Comparison of ENCODE assay signal across 24 cellular contexts in the genomic region with DNA sequence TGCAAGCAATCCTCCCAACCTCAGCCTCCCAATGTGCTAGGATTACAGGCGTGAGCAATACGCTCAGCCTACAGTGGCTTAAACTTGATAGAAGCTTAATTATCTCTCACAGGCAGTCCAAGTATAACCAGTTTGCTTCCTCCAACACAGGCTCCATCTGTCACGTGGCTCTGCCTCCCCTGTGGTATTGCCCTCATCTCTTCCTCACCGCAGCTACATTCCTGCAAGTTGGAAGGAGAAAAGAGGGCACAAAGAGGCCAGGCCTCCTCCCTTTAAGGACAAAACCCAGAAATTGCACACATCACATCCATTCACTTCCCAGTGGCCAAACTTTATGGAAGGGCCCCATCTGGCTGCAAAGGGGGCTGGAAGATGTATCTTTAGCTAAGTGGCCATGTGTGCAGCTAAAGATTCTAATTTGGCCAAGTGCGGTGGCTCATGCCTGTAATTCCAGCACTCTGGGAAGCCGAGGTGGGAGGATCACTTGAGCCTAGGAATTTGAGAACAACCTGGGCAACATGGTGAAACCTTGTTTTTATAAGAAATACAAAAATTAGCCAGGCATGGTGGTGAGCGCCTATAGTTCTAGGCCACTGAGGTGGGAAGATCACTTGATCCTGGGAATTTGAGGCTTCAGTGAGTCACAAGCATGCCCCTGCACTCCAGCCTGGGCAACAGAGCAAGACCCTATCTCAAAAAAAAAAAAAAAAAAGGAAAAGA. TPM values are rescaled to one million over a fixed set of nuclear protein-coding genes. Genes with fewer than 3 reads are reported as not detected.
A peak's percentile ranks its signal among the peaks of the same experiment; 100 is the strongest.
DNase-seq lines count a peak whose midpoint lies in the region; FAIRE-seq and TF ChIP-seq lines count a peak whose summit lies in the region.
"Had no signal": no experiment of that assay in that cellular context is flagged by ENCODE, and none has a peak within 500 bp of the region (broad histone marks: within the 10 kb centered on the region; RNA-seq: fewer than 3 reads in every experiment).

No MANE protein-coding gene starts in this region.

- H2AFZ ChIP-seq in mammary epithelial cell (ENCODE audit: low read depth, low read length) = no peak overlapping the region

- H3K4me2 ChIP-seq in mammary epithelial cell (ENCODE audit: insufficient read depth, low read depth, low read length) = no peak overlapping the region
- H3K4me2 ChIP-seq: A549 had no signal

- H4K20me1 ChIP-seq in mammary epithelial cell (ENCODE audit: insufficient read depth, low read length) = no peaks in the 10 kb centered on the region

- H3K9ac ChIP-seq in mammary epithelial cell (ENCODE audit: insufficient read depth, low read length) = no peak overlapping the region

- WGBS in mammary epithelial cell (ENCODE audit: low coverage, missing lambda C conversion rate) = 79% methylated on average over 7 of the region's 7 CpGs

- H3K9me3 ChIP-seq in mammary epithelial cell (replicated peaks; ENCODE audit: insufficient read depth, low read length) = no peaks in the 10 kb centered on the region
- H3K9me3 ChIP-seq: gastrocnemius medialis, tibial artery had no signal

- in situ Hi-C loops in mammary epithelial cell (cut with MboI; ENCODE audit: low sequenced_read_pairs in 2 of 2) = no loop called here

- CTCF ChIA-PET in mammary epithelial cell (lab: Charles Lee; ENCODE audit: low non-redundant PET) (no interaction called here), MCF 10A (lab: Yijun Ruan, JAX) (interaction anchor here (0.6 to 0.7 kb wide), 3 partner anchors 178 to 486 kb away, joined by 3 read pairs; no protein-coding TSS in a partner anchor)

- H3K27me3 ChIP-seq in mammary epithelial cell (ENCODE audit: insufficient read depth, low read length) = peaks cover 1% of the 10 kb centered on the region

- H3K4me1 Mint-ChIP-seq in MCF 10A (ENCODE audit: insufficient read depth, unreplicated experiment) (peaks cover 14% of the 10 kb centered on the region), glutamatergic neuron (ENCODE audit: low read depth, unreplicated experiment) (peaks cover 11% of the 10 kb centered on the region), type B pancreatic cell (ENCODE audit: unreplicated experiment) (peaks cover 16% of the 10 kb centered on the region)

- no peaks in the 10 kb centered on the region for H3K36me3 ChIP-seq in mammary epithelial cell (ENCODE audit: insufficient read depth, low read length)
- H3K36me3 ChIP-seq: gastrocnemius medialis, spleen, tibial artery had no signal

- dilution Hi-C loops in mammary epithelial cell (cut with HindIII; ENCODE audit: low sequenced_read_pairs) = no loop called here

- H3K36me3 Mint-ChIP-seq in MCF 10A (ENCODE audit: insufficient read depth, unreplicated experiment) (peaks cover 12% of the 10 kb centered on the region), glutamatergic neuron (ENCODE audit: unreplicated experiment) (no peaks in the 10 kb centered on the region), type B pancreatic cell (peaks cover 4% of the 10 kb centered on the region)

- FAIRE-seq in GM12891 (lab: Jason Lieb, UNC) = no peak

- TF ChIP-seq POLR2A in GM12891 (IDR thresholded peaks at IDR 0.05; ENCODE audit: low read depth, low read length) = no peak

- H3K79me2 ChIP-seq in mammary epithelial cell (ENCODE audit: insufficient read depth, low read length) = peaks cover 18% of the 10 kb centered on the region

- BruUV-seq in mammary epithelial cell (replicated peaks; lab: Mats Ljungman, UMichigan) (no TSS peak), MCF 10A (replicated peaks; lab: Mats Ljungman, UMichigan) (no TSS peak)

- intact Hi-C loops in mammary epithelial cell (cut with micrococcal nuclease) = no loop called here
- intact Hi-C loops in MCF 10A (cut with micrococcal nuclease) = no loop called here

- POLR2A ChIA-PET in MCF 10A (lab: Yijun Ruan, JAX) = no interaction called here

- H3K27ac ChIP-seq in mammary epithelial cell (ENCODE audit: insufficient read depth, low read depth, low read length) = no peak overlapping the region
- H3K27ac ChIP-seq: A549, C4-2B, gastrocnemius medialis, spleen, tibial artery had no signal

- peaks cover 22% of the 10 kb centered on the region for H3K4me1 ChIP-seq in mammary epithelial cell (ENCODE audit: insufficient read depth, low read length)

- H3K4me3 ChIP-seq in mammary epithelial cell (replicated peaks in 1 of 3; ENCODE audit: insufficient read depth in 1 of 3, low read depth in 2 of 3, low read length in 3 of 3) = no peak overlapping the region
- H3K4me3 ChIP-seq: A549, gastrocnemius medialis, spleen, tibial artery had no signal

- no peak overlapping the region for H3K27ac Mint-ChIP-seq in MCF 10A (ENCODE audit: low read depth, unreplicated experiment)
- peak overlapping the region; percentile 33 for H3K27ac Mint-ChIP-seq in glutamatergic neuron (ENCODE audit: unreplicated experiment)
- no peak overlapping the region for H3K27ac Mint-ChIP-seq in type B pancreatic cell

- DNase-seq in mammary epithelial cell = peak; percentile 24
- DNase-seq in MCF 10A (ENCODE audit: unreplicated experiment) = no peak
- DNase-seq in RPMI7951 (ENCODE audit: low read depth) = peak; percentile 65
- no peak for DNase-seq in glutamatergic neuron
- DNase-seq in type B pancreatic cell (ENCODE audit: extremely low spot score, unreplicated experiment) = no peak
- no peak for DNase-seq in activated CD4-positive, CD25-positive, alpha-beta regulatory T cell treated with anti-CD3 and anti-CD28 coated beads, Interleukin-2, amount 50 U/mL, for 72 hours
- no peak for DNase-seq in GM12891 (ENCODE audit: insufficient read length, low spot score)
- no peak for DNase-seq in 8988T
- DNase-seq: activated CD4-positive, alpha-beta T cell treated with anti-CD3 and anti-CD28 coated beads for 4 hours; activated CD8-positive, alpha-beta memory T cell treated with anti-CD3 and anti-CD28 coated beads, Interleukin-2, amount 50 U/mL, for 48 hours; activated gamma-delta T cell treated with Interleukin-2 at 50 U/mL for 16 hours; DMS79; gastrocnemius medialis; HCEC 1CT; Kasumi-1; left ventricle myocardium superior; NCI-H146; NCI-H446; posterior cingulate gyrus; SIG-M5; spleen; tibial artery had no signal

- TF ChIP-seq CTCF in mammary epithelial cell (conservative IDR thresholded peaks at IDR 0.05 in 1 of 2, IDR thresholded peaks at IDR 0.05 in 1 of 2; ENCODE audit: extremely low read depth in 1 of 2, insufficient read depth in 1 of 2, low read depth in 1 of 2, low read length in 2 of 2) (no peak), MCF 10A (IDR thresholded peaks at IDR 0.05; ENCODE audit: unreplicated experiment) (no peak), glutamatergic neuron (IDR thresholded peaks at IDR 0.05; ENCODE audit: partially characterized antibody, unreplicated experiment) (no peak), type B pancreatic cell (conservative IDR thresholded peaks at IDR 0.05) (no peak)

- H3K27me3 Mint-ChIP-seq in MCF 10A (ENCODE audit: insufficient read depth, unreplicated experiment) = peaks cover 5% of the 10 kb centered on the region
- H3K27me3 Mint-ChIP-seq in glutamatergic neuron (ENCODE audit: unreplicated experiment) = peaks cover 8% of the 10 kb centered on the region
- H3K27me3 Mint-ChIP-seq in type B pancreatic cell = peaks cover 26% of the 10 kb centered on the region

- H3K4me3 Mint-ChIP-seq in MCF 10A (ENCODE audit: unreplicated experiment) = no peak overlapping the region
- no peak overlapping the region for H3K4me3 Mint-ChIP-seq in glutamatergic neuron (ENCODE audit: unreplicated experiment)
- peak overlapping the region; percentile 57 for H3K4me3 Mint-ChIP-seq in type B pancreatic cell

- H3K9me3 Mint-ChIP-seq in MCF 10A (ENCODE audit: unreplicated experiment) (peaks cover 7% of the 10 kb centered on the region), glutamatergic neuron (ENCODE audit: unreplicated experiment) (peaks cover 6% of the 10 kb centered on the region), type B pancreatic cell (no peaks in the 10 kb centered on the region)

TF ChIP-seq in GM12891, 5 proteins besides CTCF, POLR2A, EP300 and RAD21 (continues in another document):
- no peak for TF ChIP-seq PAX5 (IDR thresholded peaks at IDR 0.05; ENCODE audit: insufficient read depth, low read length, severe bottlenecking)
- no peak for TF ChIP-seq POU2F2 (IDR thresholded peaks at IDR 0.05; ENCODE audit: low read depth, low read length)

RNA-seq across cellular contexts. Expression of a gene that starts 3.1 kb away (rescaled TPM):
- total RNA-seq in mammary epithelial cell = 10 to 100 TPM; 10.8 to 14.5 TPM
- 15.3 TPM for polyA plus RNA-seq in mammary epithelial cell
- 5.6 TPM for polyA minus RNA-seq in mammary epithelial cell
- 14.4 and 15.0 TPM in 2 replicates for total RNA-seq in MCF 10A (2022)
- total RNA-seq in RPMI7951 (2014; rRNA removed; shearing (Covaris generic)) = 25.8 and 34.0 TPM in 2 replicates
- 17.7 TPM for total RNA-seq in glutamatergic neuron (ENCODE audit: unreplicated experiment)
- total RNA-seq in type B pancreatic cell (ENCODE audit: low replicate concordance) = 16.1 and 17.3 TPM in 2 replicates
- 16.2 TPM for polyA plus RNA-seq in GM12891 (2012; ENCODE audit: low read depth, missing spikeins)

RNA-seq across cellular contexts. Expression of a gene that starts 16.7 kb away (rescaled TPM):
- total RNA-seq in mammary epithelial cell = 10 to 100 TPM in 1 of 2 donors, under 1 TPM in 1; 0.78 to 10.0 TPM
- polyA plus RNA-seq in mammary epithelial cell = 0.46 TPM
- polyA minus RNA-seq in mammary epithelial cell = not detected
- total RNA-seq in MCF 10A (2022) = 0.14 and 0.91 TPM in 2 replicates
- not detected in 2 replicates for total RNA-seq in RPMI7951 (2014; rRNA removed; shearing (Covaris generic))
- total RNA-seq in glutamatergic neuron (ENCODE audit: unreplicated experiment) = 2.0 TPM
- 8.7 and 14.5 TPM in 2 replicates for total RNA-seq in type B pancreatic cell (ENCODE audit: low replicate concordance)
- polyA plus RNA-seq in GM12891 (2012; ENCODE audit: low read depth, missing spikeins) = 0.80 TPM

RNA-seq across cellular contexts. Expression of a gene that starts 22.1 kb away (rescaled TPM):
- total RNA-seq in mammary epithelial cell (10 to 100 TPM; 16.2 to 31.4 TPM), MCF 10A (2022) (16.5 and 20.9 TPM in 2 replicates), glutamatergic neuron (ENCODE audit: unreplicated experiment) (29.5 TPM), type B pancreatic cell (ENCODE audit: low replicate concordance) (17.8 and 24.8 TPM in 2 replicates)
- polyA plus RNA-seq in mammary epithelial cell = 31.9 TPM
- 26.6 TPM for polyA minus RNA-seq in mammary epithelial cell
- 34.1 and 39.8 TPM in 2 replicates for total RNA-seq in RPMI7951 (2014; rRNA removed; shearing (Covaris generic))
- polyA plus RNA-seq in GM12891 (2012; ENCODE audit: low read depth, missing spikeins) = 32.2 TPM

RNA-seq across cellular contexts. Expression of a gene that starts 40.8 kb away (rescaled TPM):
- total RNA-seq in mammary epithelial cell (1 to 10 TPM; 3.9 to 5.7 TPM), MCF 10A (2022) (1.2 and 2.3 TPM in 2 replicates), glutamatergic neuron (ENCODE audit: unreplicated experiment) (146 TPM), type B pancreatic cell (ENCODE audit: low replicate concordance) (5.6 and 51.1 TPM in 2 replicates)
- polyA plus RNA-seq in mammary epithelial cell = 0.17 TPM
- not detected for polyA minus RNA-seq in mammary epithelial cell
- 1.7 and 2.0 TPM in 2 replicates for total RNA-seq in RPMI7951 (2014; rRNA removed; shearing (Covaris generic))
- polyA plus RNA-seq in GM12891 (2012; ENCODE audit: low read depth, missing spikeins) = 2.0 TPM

RNA-seq across cellular contexts. Expression of a gene that starts 55.7 kb away (rescaled TPM):
- total RNA-seq in mammary epithelial cell = 10 to 100 TPM in 1 of 2 donors, 1 to 10 TPM in 1; 4.3 to 13.1 TPM
- polyA plus RNA-seq in mammary epithelial cell = 6.4 TPM
- 3.2 TPM for polyA minus RNA-seq in mammary epithelial cell
- 7.4 and 10.1 TPM in 2 replicates for total RNA-seq in MCF 10A (2022)
- total RNA-seq in RPMI7951 (2014; rRNA removed; shearing (Covaris generic)) = 4.2 and 5.5 TPM in 2 replicates
- total RNA-seq in glutamatergic neuron (ENCODE audit: unreplicated experiment) = 40.6 TPM
- 17.3 and 22.6 TPM in 2 replicates for total RNA-seq in type B pancreatic cell (ENCODE audit: low replicate concordance)
- 1.1 TPM for polyA plus RNA-seq in GM12891 (2012; ENCODE audit: low read depth, missing spikeins)

Comparison
In these comparisons a context has a peak if more than half of its experiments do, and no peak if none do; other contexts are left out.
1. DNase-seq: peak in mammary epithelial cell (single experiment) and RPMI7951 (single experiment); none in MCF 10A (single experiment), glutamatergic neuron (single experiment), type B pancreatic cell (single experiment), activated CD4-positive, CD25-positive, alpha-beta regulatory T cell treated with anti-CD3 and anti-CD28 coated beads, Interleukin-2, amount 50 U/mL, for 72 hours (single experiment), GM12891 (single experiment) and 8988T (single experiment).